8 cellular contexts compared by ENCODE assay signal in the genomic region with DNA sequence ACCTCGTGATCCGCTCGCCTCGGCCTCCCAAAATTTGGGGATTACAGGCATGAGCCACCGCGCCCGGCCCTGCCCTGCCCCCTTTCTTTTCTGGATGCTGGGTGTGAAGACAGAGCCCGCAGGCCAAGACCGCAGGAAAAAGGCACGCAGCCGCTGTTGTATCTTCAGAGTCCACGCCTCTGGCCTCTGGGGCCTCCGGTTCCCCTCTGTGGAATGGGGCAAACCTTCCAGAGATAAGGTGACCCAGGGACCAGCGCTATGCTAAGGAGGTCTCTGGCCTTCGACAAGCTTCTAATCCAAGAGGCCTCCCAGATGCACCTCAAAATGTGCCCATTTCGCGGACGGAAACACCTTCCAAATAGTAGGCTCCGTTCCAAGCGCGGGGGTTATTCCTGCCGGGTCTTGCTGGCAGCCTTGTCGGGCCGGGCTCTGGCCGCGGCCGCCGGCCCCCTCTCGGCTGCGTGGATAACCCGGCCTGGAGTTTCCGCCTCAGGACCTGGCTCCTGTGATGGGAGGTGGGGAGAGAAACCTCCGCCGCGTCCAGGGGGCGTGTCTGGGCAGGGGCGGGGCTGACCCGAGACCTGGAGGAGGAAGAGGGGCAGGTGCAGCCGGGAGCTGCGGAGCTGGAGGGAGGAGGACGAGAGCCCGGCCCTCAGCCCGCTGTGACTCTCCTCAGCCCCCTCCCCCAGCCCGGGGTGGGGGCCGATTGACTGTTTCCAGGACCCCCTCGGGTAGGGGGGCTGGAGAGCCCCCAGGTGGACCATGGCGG. TPM values are rescaled to one million over a fixed set of nuclear protein-coding genes. Genes with fewer than 3 reads are reported as not detected.
DNase-seq lines count a peak whose midpoint lies in the region; ATAC-seq and TF ChIP-seq lines count a peak whose summit lies in the region.

No MANE protein-coding gene starts in this region.

- H2AFZ ChIP-seq in H9 (ENCODE audit: low read length): no peak overlapping the region

- H3K4ac ChIP-seq in H9 (ENCODE audit: low read depth, low read length): no peak overlapping the region

- H3K23me2 ChIP-seq in H9 (ENCODE audit: insufficient read length, low read depth, low read length, poor library complexity, severe bottlenecking): peaks cover 10% of the 10 kb centered on the region

- no peaks in the 10 kb centered on the region; a peak in 1 of 5 replicates for H3K9me3 Mint-ChIP-seq in H9
- no peaks in the 10 kb centered on the region for H3K9me3 Mint-ChIP-seq in activated CD4-positive, alpha-beta memory T cell treated with anti-CD3 and anti-CD28 coated beads for 36 hours

- H3K79me1 ChIP-seq in H9 (ENCODE audit: insufficient read depth, low read depth, low read length, poor library complexity, severe bottlenecking): no peaks in the 10 kb centered on the region

- peaks cover 3% of the 10 kb centered on the region for H3K27me3 Mint-ChIP-seq in H9 (ENCODE audit: low read depth)
- peaks cover 4% of the 10 kb centered on the region for H3K27me3 Mint-ChIP-seq in activated CD4-positive, alpha-beta memory T cell treated with anti-CD3 and anti-CD28 coated beads for 36 hours

- no peak overlapping the region for H3K18ac ChIP-seq in H9 (ENCODE audit: insufficient read length, low read depth, low read length)

- POLR2A ChIA-PET in activated CD4-positive, alpha-beta memory T cell treated with anti-CD3 and anti-CD28 coated beads for 36 hours (lab: Charles Lee): no interaction called here

- H3K23ac ChIP-seq in H9 (ENCODE audit: insufficient read length, low read depth, low read length): no peak overlapping the region

- H3K27me3 ChIP-seq in H9 (ENCODE audit: insufficient read depth, low read length) (no peaks in the 10 kb centered on the region), right lobe of liver (no peaks in the 10 kb centered on the region)

- no peaks in the 10 kb centered on the region for H3K36me3 ChIP-seq in right lobe of liver

- no peaks in the 10 kb centered on the region for H3K36me3 Mint-ChIP-seq in H9 (ENCODE audit: insufficient read depth in 1 of 3, low read depth in 3 of 3)
- no peaks in the 10 kb centered on the region for H3K36me3 Mint-ChIP-seq in activated CD4-positive, alpha-beta memory T cell treated with anti-CD3 and anti-CD28 coated beads for 36 hours

- DNase-seq in AG08396 (ENCODE audit: low spot score): peak; percentile 95
- peak; percentile 98 for DNase-seq in H9
- DNase-seq in NCI-H510A treated with DMSO at 0.1 percent for 48 hours (lab: John Stamatoyannopoulos, UW): peak; percentile 91
- peak; percentile 94 for DNase-seq in activated CD4-positive, alpha-beta memory T cell treated with anti-CD3 and anti-CD28 coated beads for 36 hours
- peak; percentile 90 for DNase-seq in dermis blood vessel endothelial cell
- peak; percentile 77 to 85 (median 77) for DNase-seq in right lobe of liver
- DNase-seq in stimulated activated CD4-positive, alpha-beta T cell treated with anti-CD3 and anti-CD28 coated beads, TNF-alpha, amount 100 ng/mL, for 24 hours (ENCODE audit: low read depth in 3 of 3): peak; percentile 75 to 89 (median 80)
- DNase-seq in hippocampal formation (lab: John Stamatoyannopoulos, UW): no peak

- no peaks in the 10 kb centered on the region for H3K9me3 ChIP-seq in H9 (ENCODE audit: control insufficient read depth, low read depth, low read length)
- H3K9me3 ChIP-seq in right lobe of liver: no peaks in the 10 kb centered on the region

- H4K8ac ChIP-seq in H9 (replicated peaks; ENCODE audit: insufficient read length, low read depth, low read length): no peak overlapping the region

- H3K4me1 Mint-ChIP-seq in H9: peaks cover 16 to 43% of the 10 kb centered on the region in 2 experiments
- peaks cover 7% of the 10 kb centered on the region for H3K4me1 Mint-ChIP-seq in activated CD4-positive, alpha-beta memory T cell treated with anti-CD3 and anti-CD28 coated beads for 36 hours (ENCODE audit: low read depth)

- TF ChIP-seq POLR2A in right lobe of liver (IDR thresholded peaks at IDR 0.05): peak; percentile 39

- peak; percentile 90 to 97 (median 92) for ATAC-seq in right lobe of liver

- no peak overlapping the region for H3K56ac ChIP-seq in H9 (ENCODE audit: insufficient read length, low read depth, low read length)

- H2BK15ac ChIP-seq in H9 (ENCODE audit: low read depth, low read length): no peak overlapping the region

- H4K91ac ChIP-seq in H9 (ENCODE audit: insufficient read length, low read depth, low read length): no peak overlapping the region

- no peak overlapping the region for H2BK12ac ChIP-seq in H9 (ENCODE audit: insufficient read length, low read depth, low read length)

- TF ChIP-seq CTCF in H9 (conservative IDR thresholded peaks at IDR 0.05) (no peak), right lobe of liver (IDR thresholded peaks at IDR 0.05) (peak in 1 of 4 donors; percentile 16)

- H3K14ac ChIP-seq in H9 (ENCODE audit: insufficient read depth, low read length): no peak overlapping the region

- H4K5ac ChIP-seq in H9 (ENCODE audit: insufficient read length, low read depth, low read length): no peak overlapping the region

- H3K9ac ChIP-seq in H9 (ENCODE audit: extremely low read depth, insufficient read length, low read length): no peak overlapping the region

- no CpG with 5 or more reads among the region's 47 CpGs for WGBS in H9 (ENCODE audit: extremely low coverage, insufficient read length, low lambda C conversion rate)
- 46% methylated on average over 6 of the region's 47 CpGs for WGBS in right lobe of liver (ENCODE audit: insufficient coverage, low coverage, low lambda C conversion rate, missing lambda C conversion rate)

- H2AK5ac ChIP-seq in H9 (ENCODE audit: insufficient read length, low read length): no peak overlapping the region

- H3K4me3 ChIP-seq in right lobe of liver: peak overlapping the region in 1 of 3 donors; percentile 31

- no peaks in the 10 kb centered on the region for H3K79me2 ChIP-seq in H9 (ENCODE audit: insufficient read depth, low read length)

- H4K20me1 ChIP-seq in H9 (ENCODE audit: control insufficient read depth, insufficient read depth, insufficient read length): no peaks in the 10 kb centered on the region

- H3K4me3 Mint-ChIP-seq in H9: peak overlapping the region; percentile 71 to 87
- peak overlapping the region; percentile 55 for H3K4me3 Mint-ChIP-seq in activated CD4-positive, alpha-beta memory T cell treated with anti-CD3 and anti-CD28 coated beads for 36 hours

- H3K27ac ChIP-seq in H9 (ENCODE audit: insufficient read length, low read depth, low read length) (no peak overlapping the region), right lobe of liver (no peak overlapping the region)

- H3T11ph ChIP-seq in H9 (ENCODE audit: low read length): no peak overlapping the region

- H2BK5ac ChIP-seq in H9 (ENCODE audit: insufficient read length, low read length): no peak overlapping the region

- intact Hi-C loops in activated CD4-positive, alpha-beta memory T cell treated with anti-CD3 and anti-CD28 coated beads for 36 hours (cut with micrococcal nuclease): loop anchor here (2.0 kb wide), 2 partner anchors 41 to 101 kb away; partner anchors contain the start of gene MRPL54
- intact Hi-C loops in right lobe of liver (cut with DNase I): no loop called here

- peak overlapping the region; percentile 92 for H3K4me2 ChIP-seq in H9 (ENCODE audit: insufficient read depth, insufficient read length, low read length)

- H3K27ac Mint-ChIP-seq in H9: no peak overlapping the region
- no peak overlapping the region for H3K27ac Mint-ChIP-seq in activated CD4-positive, alpha-beta memory T cell treated with anti-CD3 and anti-CD28 coated beads for 36 hours

- no peaks in the 10 kb centered on the region; the same call in 1 of the 2 replicates for H3K4me1 ChIP-seq in H9 (ENCODE audit: insufficient read depth, low read length)
- peaks cover 0 to 15% (median 6%) of the 10 kb centered on the region in 4 donors for H3K4me1 ChIP-seq in right lobe of liver

- H2BK20ac ChIP-seq in H9 (ENCODE audit: low read depth, low read length, poor library complexity, severe bottlenecking): no peak overlapping the region

- CTCF ChIA-PET in activated CD4-positive, alpha-beta memory T cell treated with anti-CD3 and anti-CD28 coated beads for 36 hours (lab: Charles Lee): interaction anchor here (0.6 to 1.8 kb wide), 3 partner anchors 26 to 101 kb away, joined by 3 to 8 read pairs (median 3); partner anchors contain the start of gene APBA3

- H2BK120ac ChIP-seq in H9 (ENCODE audit: low read depth, low read length, poor library complexity, severe bottlenecking): no peak overlapping the region

RNA-seq across cellular contexts. Expression of gene TJP3, which starts 13.1 kb away (rescaled TPM):
- total RNA-seq in H9 (2021) (27.3 and 27.9 TPM in 2 replicates), dermis blood vessel endothelial cell (0.09 and 0.51 TPM in 2 replicates), right lobe of liver (10 to 100 TPM in 5 of 6 experiments, 1 to 10 TPM in 1; 7.9 to 27.0 (median 16.5) TPM)
- total RNA-seq in activated CD4-positive, alpha-beta memory T cell treated with anti-CD3 and anti-CD28 coated beads for 36 hours: 1 to 10 TPM; 3.1 to 3.7 TPM

RNA-seq across cellular contexts. Expression of gene PIP5K1C, which starts 21.0 kb away (rescaled TPM):
- total RNA-seq in H9 (2021): 41.7 and 42.2 TPM in 2 replicates
- total RNA-seq in activated CD4-positive, alpha-beta memory T cell treated with anti-CD3 and anti-CD28 coated beads for 36 hours: 10 to 100 TPM; 14.7 to 15.7 TPM
- total RNA-seq in dermis blood vessel endothelial cell: 57.7 and 75.6 TPM in 2 replicates
- 1 to 10 TPM; 5.3 to 9.8 (median 7.6) TPM for total RNA-seq in right lobe of liver

RNA-seq across cellular contexts. Expression of gene APBA3, which starts 40.2 kb away (rescaled TPM):
- total RNA-seq in H9 (2021) (21.3 and 21.8 TPM in 2 replicates), dermis blood vessel endothelial cell (26.5 and 33.5 TPM in 2 replicates), right lobe of liver (10 to 100 TPM; 10.1 to 24.1 (median 12.6) TPM)
- 10 to 100 TPM; 38.2 to 41.8 TPM for total RNA-seq in activated CD4-positive, alpha-beta memory T cell treated with anti-CD3 and anti-CD28 coated beads for 36 hours

RNA-seq across cellular contexts. Expression of gene MRPL54, which starts 41.2 kb away (rescaled TPM):
- total RNA-seq in H9 (2021): 60.0 and 65.5 TPM in 2 replicates
- total RNA-seq in activated CD4-positive, alpha-beta memory T cell treated with anti-CD3 and anti-CD28 coated beads for 36 hours: 10 to 100 TPM; 63.2 to 65.2 TPM
- total RNA-seq in dermis blood vessel endothelial cell: 30.3 and 55.8 TPM in 2 replicates
- total RNA-seq in right lobe of liver: 10 to 100 TPM; 52.5 to 81.2 (median 61.9) TPM

RNA-seq across cellular contexts. Expression of gene RAX2, which starts 50.7 kb away (rescaled TPM):
- not detected in 2 replicates for total RNA-seq in H9 (2021)
- total RNA-seq in activated CD4-positive, alpha-beta memory T cell treated with anti-CD3 and anti-CD28 coated beads for 36 hours: not detected
- total RNA-seq in dermis blood vessel endothelial cell: not detected in 2 replicates
- not detected for total RNA-seq in right lobe of liver

Comparison
In these comparisons a context has a peak if more than half of its experiments do, and no peak if none do; other contexts are left out.
1. DNase-seq: peak in AG08396 (single experiment), H9 (single experiment), NCI-H510A treated with DMSO at 0.1 percent for 48 hours (single experiment), activated CD4-positive, alpha-beta memory T cell treated with anti-CD3 and anti-CD28 coated beads for 36 hours (single experiment), dermis blood vessel endothelial cell (single experiment), right lobe of liver (3 of 3) and stimulated activated CD4-positive, alpha-beta T cell treated with anti-CD3 and anti-CD28 coated beads, TNF-alpha, amount 100 ng/mL, for 24 hours (3 of 3); none in hippocampal formation (0 of 2).